In genomic region chr3:184822081-184822480, GRCh38 we compare ENCODE assay signal across 1 cellular context.
TF ChIP-seq lines count a peak whose summit lies in the region.

No MANE protein-coding gene starts in this region.

TF ChIP-seq in IMR-90, 13 proteins besides CTCF, POLR2A, EP300 and RAD21 (continued from another document):
- TF ChIP-seq MAZ (IDR thresholded peaks at IDR 0.05; ENCODE audit: borderline replicate concordance, low read depth, low read length) (no peak), NFE2L2 (IDR thresholded peaks at IDR 0.05; ENCODE audit: low read depth, low read length) (no peak), ELK1 (IDR thresholded peaks at IDR 0.05; ENCODE audit: borderline replicate concordance, low read depth, low read length) (no peak)
TF ChIP-seq in IMR-90: peak in this region for 0.
